In genomic region chr2:27932396-27932795, GRCh38 we compare ENCODE assay signal across 1 cellular context.
TF ChIP-seq lines count a peak whose summit lies in the region.

No MANE protein-coding gene starts in this region.

TF ChIP-seq in HCT116, 20 proteins besides CTCF, POLR2A, EP300 and RAD21 (continued from another document):
- no peak for TF ChIP-seq YY1 (IDR thresholded peaks at IDR 0.05; ENCODE audit: extremely low read depth, insufficient replicate concordance, low read depth, low read length)
- no peak for TF ChIP-seq EZH2phosphoT487 (IDR thresholded peaks at IDR 0.05; ENCODE audit: borderline replicate concordance)
- no peak for TF ChIP-seq SRF (IDR thresholded peaks at IDR 0.05; ENCODE audit: low read depth)
- no peak for TF ChIP-seq EZH2 (IDR thresholded peaks at IDR 0.05)
